8 cellular contexts compared by ENCODE assay signal in the genomic region with DNA sequence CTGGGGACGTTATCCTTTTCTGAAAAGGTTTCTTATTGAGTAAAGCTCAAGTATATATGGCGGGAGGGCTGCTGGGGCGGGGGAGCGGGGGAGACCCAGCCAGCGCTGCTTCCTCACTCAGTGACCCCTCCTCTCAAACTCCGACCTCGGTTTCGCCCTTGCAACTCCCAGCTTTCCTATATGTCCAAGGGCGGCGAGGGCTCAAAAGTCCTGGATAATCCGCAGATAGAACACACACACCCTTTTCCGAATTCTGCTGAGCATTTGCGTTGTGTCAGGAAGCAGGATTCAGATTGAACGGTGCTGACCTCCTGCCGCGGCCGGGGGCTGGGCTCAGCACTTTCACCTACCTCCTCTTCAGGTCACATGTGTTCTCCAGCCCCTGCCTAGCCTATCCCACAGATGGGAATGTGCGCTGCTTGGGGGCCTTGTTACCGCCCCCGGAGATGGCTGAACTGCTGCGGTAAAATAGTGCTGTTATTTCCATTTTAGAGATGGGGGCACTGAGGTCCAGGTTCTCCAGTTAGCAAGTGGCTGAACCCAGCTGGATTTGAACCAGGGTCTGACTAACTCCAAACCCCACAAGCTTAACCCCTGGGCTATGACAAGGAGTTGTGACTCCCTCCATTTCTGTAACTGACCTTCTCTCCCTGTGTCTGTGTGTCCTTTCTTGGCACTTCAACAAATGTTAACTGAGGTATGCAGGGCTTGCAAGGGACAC. TPM values are rescaled to one million over a fixed set of nuclear protein-coding genes. Genes with fewer than 3 reads are reported as not detected.
DNase-seq lines count a peak whose midpoint lies in the region; ATAC-seq and TF ChIP-seq lines count a peak whose summit lies in the region.

No MANE protein-coding gene starts in this region.

- H3K9me3 ChIP-seq in cardiac muscle cell (ENCODE audit: low read depth): no peaks in the 10 kb centered on the region

- no peaks in the 10 kb centered on the region for H3K27me3 Mint-ChIP-seq in activated naive CD8-positive, alpha-beta T cell
- H3K27me3 Mint-ChIP-seq in type B pancreatic cell: no peaks in the 10 kb centered on the region

- H3K27ac ChIP-seq in cardiac muscle cell: no peak overlapping the region

- no peaks in the 10 kb centered on the region for H3K36me3 ChIP-seq in cardiac muscle cell

- intact Hi-C loops in cardiac septum (cut with DNase I): loop anchor here (2.0 to 10.0 kb wide), 3 partner anchors 48 to 560 kb away; no protein-coding TSS in a partner anchor

- peak overlapping the region; percentile 96 for H3K4me3 ChIP-seq in cardiac muscle cell

- peak overlapping the region; percentile 94 for H3K4me3 Mint-ChIP-seq in activated naive CD8-positive, alpha-beta T cell
- H3K4me3 Mint-ChIP-seq in type B pancreatic cell: peak overlapping the region; percentile 96

- no peaks in the 10 kb centered on the region for H3K27me3 ChIP-seq in cardiac muscle cell

- no peaks in the 10 kb centered on the region for H3K36me3 Mint-ChIP-seq in activated naive CD8-positive, alpha-beta T cell
- no peaks in the 10 kb centered on the region for H3K36me3 Mint-ChIP-seq in type B pancreatic cell

- TF ChIP-seq CTCF in cardiac muscle cell (IDR thresholded peaks at IDR 0.05; ENCODE audit: low read depth, low read length): no peak
- TF ChIP-seq CTCF in type B pancreatic cell (conservative IDR thresholded peaks at IDR 0.05): no peak

- H3K4me1 Mint-ChIP-seq in activated naive CD8-positive, alpha-beta T cell (ENCODE audit: low read depth): peaks cover 43% of the 10 kb centered on the region
- peaks cover 41% of the 10 kb centered on the region for H3K4me1 Mint-ChIP-seq in type B pancreatic cell (ENCODE audit: unreplicated experiment)

- H3K9me3 Mint-ChIP-seq in activated naive CD8-positive, alpha-beta T cell (ENCODE audit: low read depth): no peaks in the 10 kb centered on the region
- H3K9me3 Mint-ChIP-seq in type B pancreatic cell: no peaks in the 10 kb centered on the region

- H3K4me1 ChIP-seq in cardiac muscle cell (ENCODE audit: low read depth): peaks cover 28% of the 10 kb centered on the region

- no peak for ATAC-seq in HG03565 (IDR thresholded peaks at IDR 0.05; ENCODE audit: unreplicated experiment)

- H3K27ac Mint-ChIP-seq in activated naive CD8-positive, alpha-beta T cell: peak overlapping the region; percentile 78
- H3K27ac Mint-ChIP-seq in type B pancreatic cell: peak overlapping the region; percentile 84

- DNase-seq in cardiac muscle cell (ENCODE audit: low read depth in 1 of 2, low spot score in 1 of 2): peak in 1 of 2 donors; percentile 29
- no peak for DNase-seq in cardiac septum (ENCODE audit: low spot score)
- peak; percentile 41 for DNase-seq in left kidney (ENCODE audit: low read depth, low spot score)
- no peak for DNase-seq in type B pancreatic cell (ENCODE audit: extremely low spot score, unreplicated experiment)
- no peak for DNase-seq in NCI-H226
- no peak for DNase-seq in NCI-H69 (lab: John Stamatoyannopoulos, UW)

RNA-seq across cellular contexts. Expression of a gene that starts 0.8 kb away (rescaled TPM):
- total RNA-seq in cardiac muscle cell (31.0 and 58.1 TPM in 2 replicates), cardiac septum (57.7 TPM), type B pancreatic cell (ENCODE audit: low replicate concordance) (49.3 and 61.0 TPM in 2 replicates)
- 16.3 and 21.1 TPM in 2 replicates for polyA plus RNA-seq in cardiac muscle cell

RNA-seq across cellular contexts. Expression of a gene that starts 30.2 kb away (rescaled TPM):
- total RNA-seq in cardiac muscle cell (not detected in 2 replicates), cardiac septum (3.8 TPM), type B pancreatic cell (ENCODE audit: low replicate concordance) (not detected in 2 replicates)
- polyA plus RNA-seq in cardiac muscle cell: 0.14 and 0.18 TPM in 2 replicates
